1 cellular context compared by ENCODE assay signal in the genomic region with DNA sequence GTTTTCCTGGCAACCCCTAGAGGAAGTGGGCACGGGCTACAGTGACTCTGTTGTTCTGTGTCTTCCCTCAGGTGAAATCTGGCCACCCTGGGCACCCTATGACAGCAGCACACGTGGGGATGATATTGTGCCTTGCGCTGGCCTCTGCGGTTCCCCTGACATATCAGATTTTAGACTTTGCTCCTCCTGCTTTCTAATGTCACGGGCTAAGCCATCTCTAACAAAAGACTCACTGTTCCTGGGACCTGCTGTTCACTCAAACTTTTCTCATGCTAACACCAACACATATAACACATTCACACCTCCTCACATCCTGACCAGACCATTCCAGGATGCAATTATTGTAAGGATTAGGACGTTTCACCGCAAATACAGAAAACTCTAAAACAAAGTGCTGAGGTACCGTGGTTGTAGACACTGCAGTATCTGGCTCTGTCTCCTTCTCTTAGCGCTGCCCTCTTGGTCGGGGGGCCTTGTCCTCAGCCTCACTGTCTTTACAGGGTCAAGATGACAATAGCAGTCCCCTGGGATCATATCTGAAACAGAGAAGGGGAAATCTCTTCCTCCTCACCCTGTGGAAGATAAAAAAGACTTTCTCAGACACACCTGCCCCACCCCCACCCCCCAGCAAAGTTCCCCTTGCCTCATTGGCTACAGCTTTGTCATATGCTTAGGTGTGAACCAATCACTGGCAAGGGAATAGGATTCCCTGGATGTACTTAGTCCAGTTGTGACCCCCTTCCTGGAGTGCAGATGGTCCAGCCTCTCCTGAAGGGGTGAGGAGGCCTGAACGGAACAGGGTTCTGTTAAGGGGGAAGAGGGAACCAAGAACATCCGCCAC.
A peak's percentile ranks its signal among the peaks of the same experiment; 100 is the strongest.
TF ChIP-seq lines count a peak whose summit lies in the region.

No MANE protein-coding gene starts in this region.

TF ChIP-seq in HepG2, 621 proteins besides CTCF, POLR2A, EP300 and RAD21 (continued from another document and continues in another):
- TF ChIP-seq NR2F2 (IDR thresholded peaks at IDR 0.05; ENCODE audit: borderline replicate concordance, low read depth) = peak; percentile 41; the same call in 1 of the 2 replicates
- no peak for TF ChIP-seq BRCA1 (CRISPR knock-in tag; IDR thresholded peaks at IDR 0.05)
- no peak for TF ChIP-seq RFX3 (CRISPR knock-in tag; IDR thresholded peaks at IDR 0.05)
- no peak for TF ChIP-seq ZNF354B (CRISPR knock-in tag; IDR thresholded peaks at IDR 0.05)
- TF ChIP-seq SCMH1 (CRISPR knock-in tag; IDR thresholded peaks at IDR 0.05; ENCODE audit: borderline replicate concordance) = no peak
- no peak for TF ChIP-seq NR1H2 (CRISPR knock-in tag; IDR thresholded peaks at IDR 0.05; ENCODE audit: borderline replicate concordance, low read depth)
- no peak for TF ChIP-seq ZNF562 (CRISPR knock-in tag; IDR thresholded peaks at IDR 0.05; ENCODE audit: borderline replicate concordance)
- TF ChIP-seq ZSCAN9 (CRISPR knock-in tag; IDR thresholded peaks at IDR 0.05; ENCODE audit: borderline replicate concordance) = 0 out of 2 replicates have a peak, but pooled peaks have one; percentile 48
- no peak for TF ChIP-seq ONECUT2 (CRISPR knock-in tag; IDR thresholded peaks at IDR 0.05)
- TF ChIP-seq KMT2A (CRISPR knock-in tag; IDR thresholded peaks at IDR 0.05) = no peak; the same call in 1 of the 2 replicates
- no peak for TF ChIP-seq ATAD3A (CRISPR knock-in tag; IDR thresholded peaks at IDR 0.05)
- TF ChIP-seq, protein P1, sequence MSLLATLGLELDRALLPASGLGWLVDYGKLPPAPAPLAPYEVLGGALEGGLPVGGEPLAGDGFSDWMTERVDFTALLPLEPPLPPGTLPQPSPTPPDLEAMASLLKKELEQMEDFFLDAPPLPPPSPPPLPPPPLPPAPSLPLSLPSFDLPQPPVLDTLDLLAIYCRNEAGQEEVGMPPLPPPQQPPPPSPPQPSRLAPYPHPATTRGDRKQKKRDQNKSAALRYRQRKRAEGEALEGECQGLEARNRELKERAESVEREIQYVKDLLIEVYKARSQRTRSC (CRISPR knock-in tag; IDR thresholded peaks at IDR 0.05; ENCODE audit: low read depth) = 0 out of 2 replicates have a peak, but pooled peaks have one; percentile 42
- TF ChIP-seq MED8 (CRISPR knock-in tag; IDR thresholded peaks at IDR 0.05; ENCODE audit: insufficient replicate concordance) = no peak
- TF ChIP-seq, protein P2, sequence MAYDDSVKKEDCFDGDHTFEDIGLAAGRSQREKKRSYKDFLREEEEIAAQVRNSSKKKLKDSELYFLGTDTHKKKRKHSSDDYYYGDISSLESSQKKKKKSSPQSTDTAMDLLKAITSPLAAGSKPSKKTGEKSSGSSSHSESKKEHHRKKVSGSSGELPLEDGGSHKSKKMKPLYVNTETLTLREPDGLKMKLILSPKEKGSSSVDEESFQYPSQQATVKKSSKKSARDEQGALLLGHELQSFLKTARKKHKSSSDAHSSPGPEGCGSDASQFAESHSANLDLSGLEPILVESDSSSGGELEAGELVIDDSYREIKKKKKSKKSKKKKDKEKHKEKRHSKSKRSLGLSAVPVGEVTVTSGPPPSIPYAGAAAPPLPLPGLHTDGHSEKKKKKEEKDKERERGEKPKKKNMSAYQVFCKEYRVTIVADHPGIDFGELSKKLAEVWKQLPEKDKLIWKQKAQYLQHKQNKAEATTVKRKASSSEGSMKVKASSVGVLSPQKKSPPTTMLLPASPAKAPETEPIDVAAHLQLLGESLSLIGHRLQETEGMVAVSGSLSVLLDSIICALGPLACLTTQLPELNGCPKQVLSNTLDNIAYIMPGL (CRISPR knock-in tag; IDR thresholded peaks at IDR 0.05; ENCODE audit: borderline replicate concordance in 1 of 2, low read depth in 1 of 2) = peak; percentile 39 to 42; a peak in 2 of 4 replicates
- TF ChIP-seq, protein P3, sequence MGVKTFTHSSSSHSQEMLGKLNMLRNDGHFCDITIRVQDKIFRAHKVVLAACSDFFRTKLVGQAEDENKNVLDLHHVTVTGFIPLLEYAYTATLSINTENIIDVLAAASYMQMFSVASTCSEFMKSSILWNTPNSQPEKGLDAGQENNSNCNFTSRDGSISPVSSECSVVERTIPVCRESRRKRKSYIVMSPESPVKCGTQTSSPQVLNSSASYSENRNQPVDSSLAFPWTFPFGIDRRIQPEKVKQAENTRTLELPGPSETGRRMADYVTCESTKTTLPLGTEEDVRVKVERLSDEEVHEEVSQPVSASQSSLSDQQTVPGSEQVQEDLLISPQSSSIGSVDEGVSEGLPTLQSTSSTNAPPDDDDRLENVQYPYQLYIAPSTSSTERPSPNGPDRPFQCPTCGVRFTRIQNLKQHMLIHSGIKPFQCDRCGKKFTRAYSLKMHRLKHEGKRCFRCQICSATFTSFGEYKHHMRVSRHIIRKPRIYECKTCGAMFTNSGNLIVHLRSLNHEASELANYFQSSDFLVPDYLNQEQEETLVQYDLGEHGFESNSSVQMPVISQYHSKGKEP (CRISPR knock-in tag; IDR thresholded peaks at IDR 0.05) = no peak
- TF ChIP-seq SP4 (CRISPR knock-in tag; IDR thresholded peaks at IDR 0.05) = no peak
- TF ChIP-seq ATF7 (IDR thresholded peaks at IDR 0.05) = no peak
- TF ChIP-seq ATF7 (CRISPR knock-in tag; IDR thresholded peaks at IDR 0.05) = 0 out of 2 replicates have a peak, but pooled peaks have one; percentile 36
- TF ChIP-seq, protein P4, sequence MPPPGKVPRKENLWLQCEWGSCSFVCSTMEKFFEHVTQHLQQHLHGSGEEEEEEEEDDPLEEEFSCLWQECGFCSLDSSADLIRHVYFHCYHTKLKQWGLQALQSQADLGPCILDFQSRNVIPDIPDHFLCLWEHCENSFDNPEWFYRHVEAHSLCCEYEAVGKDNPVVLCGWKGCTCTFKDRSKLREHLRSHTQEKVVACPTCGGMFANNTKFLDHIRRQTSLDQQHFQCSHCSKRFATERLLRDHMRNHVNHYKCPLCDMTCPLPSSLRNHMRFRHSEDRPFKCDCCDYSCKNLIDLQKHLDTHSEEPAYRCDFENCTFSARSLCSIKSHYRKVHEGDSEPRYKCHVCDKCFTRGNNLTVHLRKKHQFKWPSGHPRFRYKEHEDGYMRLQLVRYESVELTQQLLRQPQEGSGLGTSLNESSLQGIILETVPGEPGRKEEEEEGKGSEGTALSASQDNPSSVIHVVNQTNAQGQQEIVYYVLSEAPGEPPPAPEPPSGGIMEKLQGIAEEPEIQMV (CRISPR knock-in tag; IDR thresholded peaks at IDR 0.05; ENCODE audit: low read depth) = no peak
- no peak for TF ChIP-seq NFIB (CRISPR knock-in tag; IDR thresholded peaks at IDR 0.05; ENCODE audit: borderline replicate concordance)
- TF ChIP-seq ZMYM3 (CRISPR knock-in tag; IDR thresholded peaks at IDR 0.05) = peak; percentile 30; the same call in 1 of the 2 replicates
- TF ChIP-seq, protein P5, sequence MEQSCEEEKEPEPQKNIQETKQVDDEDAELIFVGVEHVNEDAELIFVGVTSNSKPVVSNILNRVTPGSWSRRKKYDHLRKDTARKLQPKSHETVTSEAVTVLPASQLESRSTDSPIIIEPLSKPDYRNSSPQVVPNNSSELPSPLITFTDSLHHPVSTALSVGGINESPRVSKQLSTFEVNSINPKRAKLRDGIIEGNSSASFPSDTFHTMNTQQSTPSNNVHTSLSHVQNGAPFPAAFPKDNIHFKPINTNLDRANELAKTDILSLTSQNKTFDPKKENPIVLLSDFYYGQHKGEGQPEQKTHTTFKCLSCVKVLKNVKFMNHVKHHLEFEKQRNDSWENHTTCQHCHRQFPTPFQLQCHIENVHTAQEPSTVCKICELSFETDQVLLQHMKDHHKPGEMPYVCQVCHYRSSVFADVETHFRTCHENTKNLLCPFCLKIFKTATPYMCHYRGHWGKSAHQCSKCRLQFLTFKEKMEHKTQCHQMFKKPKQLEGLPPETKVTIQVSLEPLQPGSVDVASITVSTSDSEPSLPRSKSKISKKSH (CRISPR knock-in tag; IDR thresholded peaks at IDR 0.05; ENCODE audit: borderline replicate concordance) = no peak
- TF ChIP-seq ZNF569 (CRISPR knock-in tag; IDR thresholded peaks at IDR 0.05; ENCODE audit: borderline replicate concordance) = no peak
- no peak for TF ChIP-seq ZNF44 (CRISPR knock-in tag; IDR thresholded peaks at IDR 0.05)
- TF ChIP-seq, protein P6, sequence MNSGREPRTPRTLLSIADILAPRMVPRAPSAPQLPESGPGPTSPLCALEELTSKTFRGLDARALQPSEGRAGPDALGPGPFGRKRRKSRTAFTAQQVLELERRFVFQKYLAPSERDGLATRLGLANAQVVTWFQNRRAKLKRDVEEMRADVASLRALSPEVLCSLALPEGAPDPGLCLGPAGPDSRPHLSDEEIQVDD (CRISPR knock-in tag; IDR thresholded peaks at IDR 0.05; ENCODE audit: borderline replicate concordance) = no peak
- no peak for TF ChIP-seq SRY (CRISPR knock-in tag; IDR thresholded peaks at IDR 0.05)
- TF ChIP-seq, protein P7, sequence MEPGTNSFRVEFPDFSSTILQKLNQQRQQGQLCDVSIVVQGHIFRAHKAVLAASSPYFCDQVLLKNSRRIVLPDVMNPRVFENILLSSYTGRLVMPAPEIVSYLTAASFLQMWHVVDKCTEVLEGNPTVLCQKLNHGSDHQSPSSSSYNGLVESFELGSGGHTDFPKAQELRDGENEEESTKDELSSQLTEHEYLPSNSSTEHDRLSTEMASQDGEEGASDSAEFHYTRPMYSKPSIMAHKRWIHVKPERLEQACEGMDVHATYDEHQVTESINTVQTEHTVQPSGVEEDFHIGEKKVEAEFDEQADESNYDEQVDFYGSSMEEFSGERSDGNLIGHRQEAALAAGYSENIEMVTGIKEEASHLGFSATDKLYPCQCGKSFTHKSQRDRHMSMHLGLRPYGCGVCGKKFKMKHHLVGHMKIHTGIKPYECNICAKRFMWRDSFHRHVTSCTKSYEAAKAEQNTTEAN (CRISPR knock-in tag; conservative IDR thresholded peaks at IDR 0.05) = peak; percentile 28; the same call in 1 of the 2 replicates
- peak; percentile 74; the same call in 1 of the 2 replicates for TF ChIP-seq ZNF292 (CRISPR knock-in tag; IDR thresholded peaks at IDR 0.05; ENCODE audit: borderline replicate concordance, low read depth)
- no peak for TF ChIP-seq TAF1 (CRISPR knock-in tag; IDR thresholded peaks at IDR 0.05)
- TF ChIP-seq, protein P8, sequence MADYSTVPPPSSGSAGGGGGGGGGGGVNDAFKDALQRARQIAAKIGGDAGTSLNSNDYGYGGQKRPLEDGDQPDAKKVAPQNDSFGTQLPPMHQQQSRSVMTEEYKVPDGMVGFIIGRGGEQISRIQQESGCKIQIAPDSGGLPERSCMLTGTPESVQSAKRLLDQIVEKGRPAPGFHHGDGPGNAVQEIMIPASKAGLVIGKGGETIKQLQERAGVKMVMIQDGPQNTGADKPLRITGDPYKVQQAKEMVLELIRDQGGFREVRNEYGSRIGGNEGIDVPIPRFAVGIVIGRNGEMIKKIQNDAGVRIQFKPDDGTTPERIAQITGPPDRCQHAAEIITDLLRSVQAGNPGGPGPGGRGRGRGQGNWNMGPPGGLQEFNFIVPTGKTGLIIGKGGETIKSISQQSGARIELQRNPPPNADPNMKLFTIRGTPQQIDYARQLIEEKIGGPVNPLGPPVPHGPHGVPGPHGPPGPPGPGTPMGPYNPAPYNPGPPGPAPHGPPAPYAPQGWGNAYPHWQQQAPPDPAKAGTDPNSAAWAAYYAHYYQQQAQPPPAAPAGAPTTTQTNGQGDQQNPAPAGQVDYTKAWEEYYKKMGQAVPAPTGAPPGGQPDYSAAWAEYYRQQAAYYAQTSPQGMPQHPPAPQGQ (CRISPR knock-in tag; IDR thresholded peaks at IDR 0.05; ENCODE audit: borderline replicate concordance) = no peak
- TF ChIP-seq, protein P9, sequence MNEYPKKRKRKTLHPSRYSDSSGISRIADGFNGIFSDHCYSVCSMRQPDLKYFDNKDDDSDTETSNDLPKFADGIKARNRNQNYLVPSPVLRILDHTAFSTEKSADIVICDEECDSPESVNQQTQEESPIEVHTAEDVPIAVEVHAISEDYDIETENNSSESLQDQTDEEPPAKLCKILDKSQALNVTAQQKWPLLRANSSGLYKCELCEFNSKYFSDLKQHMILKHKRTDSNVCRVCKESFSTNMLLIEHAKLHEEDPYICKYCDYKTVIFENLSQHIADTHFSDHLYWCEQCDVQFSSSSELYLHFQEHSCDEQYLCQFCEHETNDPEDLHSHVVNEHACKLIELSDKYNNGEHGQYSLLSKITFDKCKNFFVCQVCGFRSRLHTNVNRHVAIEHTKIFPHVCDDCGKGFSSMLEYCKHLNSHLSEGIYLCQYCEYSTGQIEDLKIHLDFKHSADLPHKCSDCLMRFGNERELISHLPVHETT (CRISPR knock-in tag; conservative IDR thresholded peaks at IDR 0.05) = no peak
- TF ChIP-seq, protein P10, sequence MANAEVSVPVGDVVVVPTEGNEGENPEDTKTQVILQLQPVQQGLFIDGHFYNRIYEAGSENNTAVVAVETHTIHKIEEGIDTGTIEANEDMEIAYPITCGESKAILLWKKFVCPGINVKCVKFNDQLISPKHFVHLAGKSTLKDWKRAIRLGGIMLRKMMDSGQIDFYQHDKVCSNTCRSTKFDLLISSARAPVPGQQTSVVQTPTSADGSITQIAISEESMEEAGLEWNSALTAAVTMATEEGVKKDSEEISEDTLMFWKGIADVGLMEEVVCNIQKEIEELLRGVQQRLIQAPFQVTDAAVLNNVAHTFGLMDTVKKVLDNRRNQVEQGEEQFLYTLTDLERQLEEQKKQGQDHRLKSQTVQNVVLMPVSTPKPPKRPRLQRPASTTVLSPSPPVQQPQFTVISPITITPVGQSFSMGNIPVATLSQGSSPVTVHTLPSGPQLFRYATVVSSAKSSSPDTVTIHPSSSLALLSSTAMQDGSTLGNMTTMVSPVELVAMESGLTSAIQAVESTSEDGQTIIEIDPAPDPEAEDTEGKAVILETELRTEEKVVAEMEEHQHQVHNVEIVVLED (CRISPR knock-in tag; IDR thresholded peaks at IDR 0.05; ENCODE audit: borderline replicate concordance) = no peak
- no peak for TF ChIP-seq HOXA9 (CRISPR knock-in tag; IDR thresholded peaks at IDR 0.05; ENCODE audit: borderline replicate concordance)
- no peak for TF ChIP-seq SOX6 (IDR thresholded peaks at IDR 0.05)
- peak; percentile 97 for TF ChIP-seq SOX6 (CRISPR knock-in tag; IDR thresholded peaks at IDR 0.05)
- TF ChIP-seq, protein P11, sequence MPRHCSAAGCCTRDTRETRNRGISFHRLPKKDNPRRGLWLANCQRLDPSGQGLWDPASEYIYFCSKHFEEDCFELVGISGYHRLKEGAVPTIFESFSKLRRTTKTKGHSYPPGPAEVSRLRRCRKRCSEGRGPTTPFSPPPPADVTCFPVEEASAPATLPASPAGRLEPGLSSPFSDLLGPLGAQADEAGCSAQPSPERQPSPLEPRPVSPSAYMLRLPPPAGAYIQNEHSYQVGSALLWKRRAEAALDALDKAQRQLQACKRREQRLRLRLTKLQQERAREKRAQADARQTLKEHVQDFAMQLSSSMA (CRISPR knock-in tag; IDR thresholded peaks at IDR 0.05) = no peak; the same call in 1 of the 2 replicates
- TF ChIP-seq BRD4 (CRISPR knock-in tag; IDR thresholded peaks at IDR 0.05) = no peak
- TF ChIP-seq GLI4 (CRISPR knock-in tag; IDR thresholded peaks at IDR 0.05; ENCODE audit: borderline replicate concordance) = no peak
- no peak for TF ChIP-seq STAG1 (CRISPR knock-in tag; IDR thresholded peaks at IDR 0.05)
- no peak for TF ChIP-seq ZNF235 (CRISPR knock-in tag; IDR thresholded peaks at IDR 0.05; ENCODE audit: borderline replicate concordance)
- TF ChIP-seq, protein P12, sequence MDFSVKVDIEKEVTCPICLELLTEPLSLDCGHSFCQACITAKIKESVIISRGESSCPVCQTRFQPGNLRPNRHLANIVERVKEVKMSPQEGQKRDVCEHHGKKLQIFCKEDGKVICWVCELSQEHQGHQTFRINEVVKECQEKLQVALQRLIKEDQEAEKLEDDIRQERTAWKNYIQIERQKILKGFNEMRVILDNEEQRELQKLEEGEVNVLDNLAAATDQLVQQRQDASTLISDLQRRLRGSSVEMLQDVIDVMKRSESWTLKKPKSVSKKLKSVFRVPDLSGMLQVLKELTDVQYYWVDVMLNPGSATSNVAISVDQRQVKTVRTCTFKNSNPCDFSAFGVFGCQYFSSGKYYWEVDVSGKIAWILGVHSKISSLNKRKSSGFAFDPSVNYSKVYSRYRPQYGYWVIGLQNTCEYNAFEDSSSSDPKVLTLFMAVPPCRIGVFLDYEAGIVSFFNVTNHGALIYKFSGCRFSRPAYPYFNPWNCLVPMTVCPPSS (IDR thresholded peaks at IDR 0.05) = no peak
- peak; percentile 51 for TF ChIP-seq PHF5A (CRISPR knock-in tag; IDR thresholded peaks at IDR 0.05; ENCODE audit: low read depth, unreplicated experiment)
- no peak for TF ChIP-seq POLR2AphosphoS5 (IDR thresholded peaks at IDR 0.05; ENCODE audit: low read depth, low read length)
- TF ChIP-seq KLF12 (CRISPR knock-in tag; IDR thresholded peaks at IDR 0.05; ENCODE audit: borderline replicate concordance) = no peak
